12 cellular contexts compared by ENCODE assay signal in genomic region chr7:150736864-150737263, GRCh38. TPM values are rescaled to one million over a fixed set of nuclear protein-coding genes. Genes with fewer than 3 reads are reported as not detected.
DNase-seq lines count a peak whose midpoint lies in the region; ATAC-seq, FAIRE-seq and TF ChIP-seq lines count a peak whose summit lies in the region.
"Had no signal": no experiment of that assay in that cellular context is flagged by ENCODE, and none has a peak within 500 bp of the region (broad histone marks: within the 10 kb centered on the region; RNA-seq: fewer than 3 reads in every experiment).

No MANE protein-coding gene starts in this region.

- H3K27me3 Mint-ChIP-seq in activated CD4-positive, alpha-beta T cell treated with anti-CD3 and anti-CD28 coated beads, Interleukin-2, amount 10 ng/mL, durations not matched to agents 24 days and 14 days: no peaks in the 10 kb centered on the region

- no peak for FAIRE-seq in GM12891 (lab: Jason Lieb, UNC)
- FAIRE-seq: A549 had no signal

- intact Hi-C loops in activated CD4-positive, alpha-beta T cell treated with anti-CD3 and anti-CD28 coated beads, Interleukin-2, amount 10 ng/mL, durations not matched to agents 24 days and 14 days (cut with micrococcal nuclease): loop anchor here (1.0 to 5.0 kb wide), 3 partner anchors 105 to 289 kb away; partner anchors contain the start of gene GIMAP6
- intact Hi-C loops in stomach (cut with DNase I; ENCODE audit: low total_unique reads): no loop called here

- H3K27ac Mint-ChIP-seq in activated CD4-positive, alpha-beta T cell treated with anti-CD3 and anti-CD28 coated beads, Interleukin-2, amount 10 ng/mL, durations not matched to agents 24 days and 14 days: peak overlapping the region; percentile 94

- peak overlapping the region; percentile 50 to 80 (median 74) for H3K27ac ChIP-seq in stomach
- H3K27ac ChIP-seq: A549 had no signal

- peaks cover 36% of the 10 kb centered on the region for H3K36me3 Mint-ChIP-seq in activated CD4-positive, alpha-beta T cell treated with anti-CD3 and anti-CD28 coated beads, Interleukin-2, amount 10 ng/mL, durations not matched to agents 24 days and 14 days (ENCODE audit: low read depth)

- peaks cover 0 to 5% (median 0%) of the 10 kb centered on the region in 3 donors for H3K27me3 ChIP-seq in stomach

- H3K4me3 Mint-ChIP-seq in activated CD4-positive, alpha-beta T cell treated with anti-CD3 and anti-CD28 coated beads, Interleukin-2, amount 10 ng/mL, durations not matched to agents 24 days and 14 days: peak overlapping the region; percentile 89

- H3K4me3 ChIP-seq in stomach: peak overlapping the region; percentile 35 to 52 (median 47)
- H3K4me3 ChIP-seq: A549 had no signal

- TF ChIP-seq EP300 in stomach (IDR thresholded peaks at IDR 0.05): no peak

- H3K36me3 ChIP-seq in stomach: peaks cover 0 to 6% (median 2%) of the 10 kb centered on the region in 4 donors

- peaks cover 0 to 8% (median 4%) of the 10 kb centered on the region in 4 donors for H3K4me1 ChIP-seq in stomach
- H3K4me1 ChIP-seq: A549 had no signal

- peaks cover 68% of the 10 kb centered on the region for H3K4me1 Mint-ChIP-seq in activated CD4-positive, alpha-beta T cell treated with anti-CD3 and anti-CD28 coated beads, Interleukin-2, amount 10 ng/mL, durations not matched to agents 24 days and 14 days

- WGBS in stomach, 5 donors: 47 to 51% (median 50%) methylated on average over 4 of the region's 4 CpGs

- ATAC-seq in HG02885 (IDR thresholded peaks at IDR 0.05; ENCODE audit: poor library complexity, unreplicated experiment) (peak; percentile 10), GM18519 (IDR thresholded peaks at IDR 0.05; ENCODE audit: low FRiP score, unreplicated experiment) (no peak), GM18870 (IDR thresholded peaks at IDR 0.05; ENCODE audit: unreplicated experiment) (no peak)

- H3K9me3 Mint-ChIP-seq in activated CD4-positive, alpha-beta T cell treated with anti-CD3 and anti-CD28 coated beads, Interleukin-2, amount 10 ng/mL, durations not matched to agents 24 days and 14 days: no peaks in the 10 kb centered on the region

- no peaks in the 10 kb centered on the region for H3K9me3 ChIP-seq in stomach
- H3K9me3 ChIP-seq: A549 had no signal

- peak; percentile 73 for DNase-seq in activated CD4-positive, alpha-beta T cell treated with anti-CD3 and anti-CD28 coated beads, Interleukin-2, amount 10 ng/mL, durations not matched to agents 24 days and 14 days
- no peak for DNase-seq in activated CD4-positive, alpha-beta T cell treated with anti-CD3 and anti-CD28 coated beads, Interleukin-2, amount 50 U/mL, for 4 hours
- peak; percentile 37 for DNase-seq in ecto neural progenitor cell (ENCODE audit: low spot score)
- DNase-seq in stomach: no peak
- no peak for DNase-seq in GM12891 (ENCODE audit: insufficient read length, low spot score)
- DNase-seq: erythroblast, NCI-H1105 treated with DMSO at 0.1 percent for 48 hours, SIG-M5 had no signal

- no peak for TF ChIP-seq CTCF in stomach (IDR thresholded peaks at IDR 0.05)

- TF ChIP-seq POLR2A in stomach (IDR thresholded peaks at IDR 0.05) (no peak), GM12891 (IDR thresholded peaks at IDR 0.05; ENCODE audit: low read depth, low read length) (no peak)

TF ChIP-seq in GM12891, 5 proteins besides CTCF, POLR2A, EP300 and RAD21:
- TF ChIP-seq POU2F2 (IDR thresholded peaks at IDR 0.05; ENCODE audit: low read depth, low read length) (no peak), SPI1 (IDR thresholded peaks at IDR 0.05; ENCODE audit: low read depth, low read length) (no peak), PAX5 (IDR thresholded peaks at IDR 0.05; ENCODE audit: insufficient read depth, low read length, severe bottlenecking) (no peak), TAF1 (IDR thresholded peaks at IDR 0.05; ENCODE audit: low read depth, low read length) (no peak), POLR2AphosphoS5 (IDR thresholded peaks at IDR 0.05; ENCODE audit: low read depth, low read length) (no peak)

RNA-seq across cellular contexts. Expression of gene GIMAP5, which starts 0.4 kb away (rescaled TPM):
- 44.4 and 50.9 TPM in 2 replicates for total RNA-seq in activated CD4-positive, alpha-beta T cell treated with anti-CD3 and anti-CD28 coated beads, Interleukin-2, amount 10 ng/mL, durations not matched to agents 24 days and 14 days
- 10 to 100 TPM in 4 of 5 donors, 1 to 10 TPM in 1; 7.0 to 25.2 (median 20.9) TPM for total RNA-seq in stomach
- 10 to 100 TPM; 10.0 to 16.3 (median 14.0) TPM for polyA plus RNA-seq in stomach
- polyA plus RNA-seq in GM12891 (2012; ENCODE audit: low read depth, missing spikeins): 20.0 TPM
- polyA plus RNA-seq: A549 had no signal

RNA-seq across cellular contexts. Expression of gene GIMAP1, which starts 20.5 kb away (rescaled TPM):
- 4.9 and 6.0 TPM in 2 replicates for total RNA-seq in activated CD4-positive, alpha-beta T cell treated with anti-CD3 and anti-CD28 coated beads, Interleukin-2, amount 10 ng/mL, durations not matched to agents 24 days and 14 days
- total RNA-seq in stomach: 1 to 10 TPM in 3 of 5 donors, under 1 TPM in 1, not detected in 1; 0.45 to 5.8 (median 4.7) TPM
- polyA plus RNA-seq in stomach: 1 to 10 TPM; 2.3 to 2.7 (median 2.4) TPM
- polyA plus RNA-seq in GM12891 (2012; ENCODE audit: low read depth, missing spikeins): 1.2 TPM
- polyA plus RNA-seq: A549 had no signal

RNA-seq across cellular contexts. Expression of gene GIMAP2, which starts 51.4 kb away (rescaled TPM):
- total RNA-seq in activated CD4-positive, alpha-beta T cell treated with anti-CD3 and anti-CD28 coated beads, Interleukin-2, amount 10 ng/mL, durations not matched to agents 24 days and 14 days: 28.2 TPM in 2 replicates
- 1 to 10 TPM in 3 of 5 donors, under 1 TPM in 1, not detected in 1; 0.58 to 8.3 (median 3.6) TPM for total RNA-seq in stomach
- 1 to 10 TPM; 2.6 to 5.3 (median 4.4) TPM for polyA plus RNA-seq in stomach
- polyA plus RNA-seq in GM12891 (2012; ENCODE audit: low read depth, missing spikeins): 25.9 TPM

Comparison
In these comparisons a context has a peak if more than half of its experiments do, and no peak if none do; other contexts are left out.
1. DNase-seq: peak in activated CD4-positive, alpha-beta T cell treated with anti-CD3 and anti-CD28 coated beads, Interleukin-2, amount 10 ng/mL, durations not matched to agents 24 days and 14 days (single experiment) and ecto neural progenitor cell (single experiment); none in activated CD4-positive, alpha-beta T cell treated with anti-CD3 and anti-CD28 coated beads, Interleukin-2, amount 50 U/mL, for 4 hours (0 of 2), stomach (single experiment) and GM12891 (single experiment).